8 cellular contexts compared by ENCODE assay signal in the genomic region with DNA sequence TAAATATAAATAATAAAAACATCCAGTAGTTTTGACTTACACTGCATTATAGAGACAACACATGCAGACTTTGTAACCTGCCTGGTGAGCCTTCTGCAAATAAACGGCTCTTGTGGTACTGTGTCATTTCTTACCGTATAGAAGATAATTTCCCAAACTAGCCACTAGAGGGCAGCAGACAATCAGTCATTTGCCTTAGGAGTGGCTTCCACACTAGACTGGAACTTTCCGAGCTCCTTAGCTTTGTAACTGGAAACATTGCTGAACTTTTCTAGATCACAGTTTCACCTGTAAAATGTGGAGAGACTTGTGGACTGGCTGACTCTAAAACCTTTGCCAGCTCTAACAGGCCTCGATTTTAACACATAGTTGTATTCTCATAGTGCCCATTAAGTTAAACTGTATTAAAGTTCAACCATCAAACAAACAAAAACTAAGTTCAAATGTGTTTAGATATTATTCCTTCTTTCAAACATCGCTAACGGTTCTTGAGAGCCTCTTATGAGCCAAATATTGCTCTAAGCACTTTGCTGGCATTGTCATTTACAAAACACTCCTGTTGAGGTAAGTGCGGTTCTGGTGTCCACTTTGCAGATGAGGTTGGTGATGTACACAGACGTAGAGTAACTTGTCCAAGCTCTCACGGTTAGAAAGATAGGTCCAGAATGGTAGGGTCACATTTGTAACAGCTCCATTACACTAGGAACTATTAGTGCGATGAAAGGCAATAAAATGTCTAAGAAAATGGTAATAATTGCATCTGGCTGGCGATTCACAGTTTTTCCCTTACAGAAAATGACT.
A peak's percentile ranks its signal among the peaks of the same experiment; 100 is the strongest.
DNase-seq lines count a peak whose midpoint lies in the region; ATAC-seq and TF ChIP-seq lines count a peak whose summit lies in the region.

No MANE protein-coding gene starts in this region.

- WGBS in neuronal stem cell (ENCODE audit: extremely low coverage in 2 of 2, insufficient read length in 2 of 2, insufficient replicate concordance in 1 of 2), 2 donors, result no CpG with 5 or more reads among the region's 11 CpGs
- 45 to 54% methylated on average over 11 of the region's 11 CpGs for WGBS in upper lobe of left lung, 2 donors

- no peak for TF ChIP-seq POLR2A in upper lobe of left lung (IDR thresholded peaks at IDR 0.05)

- TF ChIP-seq CTCF in fibroblast of mammary gland (conservative IDR thresholded peaks at IDR 0.05; ENCODE audit: control insufficient read depth, insufficient read depth, low read depth, low read length), result peak; percentile 78
- peak; percentile 79 to 93 (median 88) for TF ChIP-seq CTCF in upper lobe of left lung (IDR thresholded peaks at IDR 0.05)

- no peak overlapping the region for H4K91ac ChIP-seq in neuronal stem cell (ENCODE audit: low read depth, low read length, poor library complexity)

- H2BK12ac ChIP-seq in neuronal stem cell (ENCODE audit: low read length), result no peak overlapping the region

- H3K4me3 ChIP-seq in NT2/D1 (ENCODE audit: insufficient read length, low read depth) (no peak overlapping the region), fibroblast of mammary gland (ENCODE audit: control insufficient read depth, low read depth, low read length) (no peak overlapping the region), neuronal stem cell (ENCODE audit: low read length in 2 of 2) (no peak overlapping the region), upper lobe of left lung (no peak overlapping the region)

- H3K27ac ChIP-seq in neuronal stem cell (replicated peaks; ENCODE audit: low read length) (no peak overlapping the region), upper lobe of left lung (peak overlapping the region in 1 of 4 donors; percentile 61)

- H3K36me3 ChIP-seq in NT2/D1 (ENCODE audit: insufficient read depth, insufficient read length, low read length), result no peaks in the 10 kb centered on the region
- peaks cover 0 to 2% of the 10 kb centered on the region in 2 donors for H3K36me3 ChIP-seq in neuronal stem cell (replicated peaks in 1 of 2; ENCODE audit: control insufficient read depth in 2 of 2, insufficient read depth in 2 of 2, low read length in 2 of 2)
- H3K36me3 ChIP-seq in upper lobe of left lung, result no peaks in the 10 kb centered on the region

- H3K9ac ChIP-seq in NT2/D1 (ENCODE audit: insufficient read length, low read depth) (no peak overlapping the region), neuronal stem cell (ENCODE audit: low read depth, low read length, poor library complexity) (no peak overlapping the region)

- no peak overlapping the region for H3K4me2 ChIP-seq in neuronal stem cell (ENCODE audit: insufficient read depth, low read length, poor library complexity, severe bottlenecking)

- no peak overlapping the region for H3K23ac ChIP-seq in neuronal stem cell (ENCODE audit: low read depth, low read length, poor library complexity)

- H3K27me3 ChIP-seq in NT2/D1 (ENCODE audit: insufficient read depth, insufficient read length) (no peaks in the 10 kb centered on the region), neuronal stem cell (ENCODE audit: control insufficient read depth in 3 of 3, insufficient read depth in 3 of 3, low read depth in 1 of 3, low read length in 3 of 3) (no peaks in the 10 kb centered on the region), upper lobe of left lung (no peaks in the 10 kb centered on the region)

- H3K4me1 ChIP-seq in NT2/D1 (ENCODE audit: insufficient read depth, insufficient read length) (no peaks in the 10 kb centered on the region), neuronal stem cell (ENCODE audit: control insufficient read depth in 2 of 2, insufficient read depth in 1 of 2, low read depth in 1 of 2, low read length in 2 of 2) (no peaks in the 10 kb centered on the region), upper lobe of left lung (peaks cover 0 to 4% (median 0%) of the 10 kb centered on the region in 4 donors)

- no peaks in the 10 kb centered on the region for H3K79me1 ChIP-seq in neuronal stem cell (ENCODE audit: low read depth, low read length)

- no peak overlapping the region for H3K18ac ChIP-seq in neuronal stem cell (ENCODE audit: low read length)

- H2BK15ac ChIP-seq in neuronal stem cell (ENCODE audit: low read length), result no peak overlapping the region

- ATAC-seq in GM21576 (IDR thresholded peaks at IDR 0.05; ENCODE audit: unreplicated experiment), result peak; percentile 96
- ATAC-seq in upper lobe of left lung (ENCODE audit: low FRiP score in 2 of 2), result peak; percentile 90 to 94

- H2BK5ac ChIP-seq in neuronal stem cell (ENCODE audit: low read length), result no peak overlapping the region

- H2AFZ ChIP-seq in neuronal stem cell (ENCODE audit: low read length), result peak overlapping the region; percentile 80

- no peak overlapping the region for H2AK5ac ChIP-seq in neuronal stem cell (ENCODE audit: low read depth, low read length)

- H3K9me3 ChIP-seq in NT2/D1 (ENCODE audit: insufficient read depth, low read length), result peaks cover 6% of the 10 kb centered on the region; the same call in 1 of the 2 replicates
- peaks cover 0 to 2% of the 10 kb centered on the region in 2 donors for H3K9me3 ChIP-seq in neuronal stem cell (replicated peaks in 1 of 2; ENCODE audit: control insufficient read depth in 2 of 2, insufficient read depth in 1 of 2, low read depth in 1 of 2, low read length in 2 of 2)
- H3K9me3 ChIP-seq in upper lobe of left lung, result no peaks in the 10 kb centered on the region

- DNase-seq in EL, result peak; percentile 84
- peak; percentile 18 for DNase-seq in HuH-7.5 (ENCODE audit: low spot score)
- DNase-seq in NT2/D1 (ENCODE audit: low read depth, low spot score), result peak; percentile 74
- DNase-seq in activated T-cell treated with anti-CD3 and anti-CD28 coated beads for 48 hours (ENCODE audit: low read depth), result peak; percentile 6
- peak; percentile 89 for DNase-seq in fibroblast of mammary gland (ENCODE audit: low read depth)
- peak; percentile 79 for DNase-seq in neuronal stem cell (ENCODE audit: low spot score)
- DNase-seq in upper lobe of left lung, result peak in 1 of 2 donors; percentile 54

- no peak overlapping the region for H3K4ac ChIP-seq in neuronal stem cell (ENCODE audit: low read length)

- TF ChIP-seq EP300 in upper lobe of left lung (IDR thresholded peaks at IDR 0.05), result no peak

- no peak overlapping the region for H3K14ac ChIP-seq in neuronal stem cell (ENCODE audit: low read length)

- no peak overlapping the region for H4K8ac ChIP-seq in neuronal stem cell (ENCODE audit: low read depth, low read length)

- H2BK120ac ChIP-seq in neuronal stem cell (ENCODE audit: low read depth, low read length), result no peak overlapping the region
